ENCODE assay signal across 15 cellular contexts in the genomic region with DNA sequence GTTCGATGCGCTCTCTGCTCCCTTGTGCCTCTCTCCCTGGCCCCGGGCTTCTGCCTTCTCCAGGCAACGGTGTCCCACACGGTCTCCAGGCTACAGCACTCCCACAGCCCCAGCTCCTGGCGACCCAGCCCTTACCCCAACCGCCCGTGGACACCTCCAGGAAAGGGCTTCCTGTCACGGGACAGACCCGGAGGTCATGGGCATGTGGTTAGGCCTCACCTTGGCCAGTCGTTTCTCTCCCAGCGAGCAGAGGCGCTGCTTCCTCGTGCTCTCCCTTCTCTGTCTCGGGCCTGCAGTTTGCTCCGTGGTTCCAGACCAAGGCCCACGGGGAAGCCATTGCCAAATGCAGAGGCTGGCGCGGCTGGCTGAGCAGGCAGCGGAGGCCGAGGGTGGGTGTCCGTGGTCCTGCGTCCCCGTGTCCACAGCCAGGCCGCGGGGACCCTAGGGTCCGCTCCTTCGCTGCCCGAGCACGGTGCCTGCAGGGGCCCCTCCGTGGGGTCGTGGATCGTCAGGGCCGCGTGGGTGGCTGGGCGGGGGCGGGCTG.
A peak's percentile ranks its signal among the peaks of the same experiment; 100 is the strongest.
DNase-seq lines count a peak whose midpoint lies in the region; ATAC-seq and TF ChIP-seq lines count a peak whose summit lies in the region.
"Had no signal": no experiment of that assay in that cellular context is flagged by ENCODE, and none has a peak within 500 bp of the region (broad histone marks: within the 10 kb centered on the region; RNA-seq: fewer than 3 reads in every experiment).

No MANE protein-coding gene starts in this region.

- TF ChIP-seq CTCF in hepatocyte (IDR thresholded peaks at IDR 0.05; ENCODE audit: poor library complexity), result no peak
- no peak for TF ChIP-seq CTCF in thoracic aorta (IDR thresholded peaks at IDR 0.05)

- H3K36me3 ChIP-seq in hepatocyte (replicated peaks; ENCODE audit: insufficient read depth, low read depth) (no peaks in the 10 kb centered on the region), thoracic aorta (no peaks in the 10 kb centered on the region)
- H3K36me3 ChIP-seq: BE2C, sigmoid colon had no signal

- H3K79me2 ChIP-seq in hepatocyte, result no peaks in the 10 kb centered on the region

- H3K36me3 Mint-ChIP-seq in activated naive CD8-positive, alpha-beta T cell treated with anti-CD3 and anti-CD28 coated beads, Interleukin-2, amount 50 U/mL, for 24 hours (ENCODE audit: low read depth), result no peaks in the 10 kb centered on the region
- peaks cover 2% of the 10 kb centered on the region for H3K36me3 Mint-ChIP-seq in activated naive CD8-positive, alpha-beta T cell treated with anti-CD3 and anti-CD28 coated beads for 36 hours
- H3K36me3 Mint-ChIP-seq in T-cell, result no peaks in the 10 kb centered on the region

- H2AFZ ChIP-seq in hepatocyte, result no peak overlapping the region

- 95% methylated on average over 25 of the region's 37 CpGs for WGBS in hepatocyte (ENCODE audit: low lambda C conversion rate, missing lambda C conversion rate)

- H4K20me1 ChIP-seq in hepatocyte (ENCODE audit: insufficient read depth, poor library complexity, severe bottlenecking), result no peaks in the 10 kb centered on the region

- POLR2A ChIA-PET in T-cell (lab: Charles Lee), result interaction anchor here in 1 of 2 donors (0.6 kb wide), 1 partner anchor 165 kb away, joined by 6 read pairs; no protein-coding TSS in a partner anchor

- no peak overlapping the region for H3K27ac Mint-ChIP-seq in activated naive CD8-positive, alpha-beta T cell treated with anti-CD3 and anti-CD28 coated beads, Interleukin-2, amount 50 U/mL, for 24 hours
- H3K27ac Mint-ChIP-seq in activated naive CD8-positive, alpha-beta T cell treated with anti-CD3 and anti-CD28 coated beads for 36 hours, result no peak overlapping the region
- H3K27ac Mint-ChIP-seq in T-cell, result no peak overlapping the region

- no peaks in the 10 kb centered on the region for H3K9me2 ChIP-seq in hepatocyte (replicated peaks; ENCODE audit: insufficient read depth)

- H3K4me1 Mint-ChIP-seq in activated naive CD8-positive, alpha-beta T cell treated with anti-CD3 and anti-CD28 coated beads, Interleukin-2, amount 50 U/mL, for 24 hours, result peaks cover 34% of the 10 kb centered on the region
- peaks cover 34% of the 10 kb centered on the region for H3K4me1 Mint-ChIP-seq in activated naive CD8-positive, alpha-beta T cell treated with anti-CD3 and anti-CD28 coated beads for 36 hours
- peaks cover 11 to 32% (median 24%) of the 10 kb centered on the region in 3 donors for H3K4me1 Mint-ChIP-seq in T-cell

- CTCF ChIA-PET in T-cell (lab: Charles Lee), result interaction anchor here (0.6 to 2.2 kb wide), 7 partner anchors 8 to 196 kb away, joined by 3 to 15 read pairs (median 4); no protein-coding TSS in a partner anchor

- no peak for ATAC-seq in activated naive CD8-positive, alpha-beta T cell treated with anti-CD3 and anti-CD28 coated beads, Interleukin-2, amount 50 U/mL, for 24 hours
- no peak for ATAC-seq in T-cell (replicated peaks in 1 of 4)
- ATAC-seq in thoracic aorta (ENCODE audit: insufficient number of reproducible peaks, low FRiP score, low read depth), result no peak
- no peak for ATAC-seq in SK-N-SH treated with all-trans-retinoic acid at 6 μM for 48 hours
- ATAC-seq in HG03196 (IDR thresholded peaks at IDR 0.05; ENCODE audit: unreplicated experiment), result no peak
- no peak for ATAC-seq in GM18867 (IDR thresholded peaks at IDR 0.05; ENCODE audit: unreplicated experiment)

- H3K4me2 ChIP-seq in hepatocyte, result peak overlapping the region; percentile 83

- no peak overlapping the region for H3K27ac ChIP-seq in hepatocyte
- no peak overlapping the region for H3K27ac ChIP-seq in thoracic aorta
- H3K27ac ChIP-seq: sigmoid colon had no signal

- H3K27me3 Mint-ChIP-seq in activated naive CD8-positive, alpha-beta T cell treated with anti-CD3 and anti-CD28 coated beads, Interleukin-2, amount 50 U/mL, for 24 hours, result peaks cover 16% of the 10 kb centered on the region
- H3K27me3 Mint-ChIP-seq in activated naive CD8-positive, alpha-beta T cell treated with anti-CD3 and anti-CD28 coated beads for 36 hours, result peaks cover 18% of the 10 kb centered on the region
- H3K27me3 Mint-ChIP-seq in T-cell, result peaks cover 0 to 3% of the 10 kb centered on the region in 2 donors

- no peaks in the 10 kb centered on the region for H3K9me3 Mint-ChIP-seq in activated naive CD8-positive, alpha-beta T cell treated with anti-CD3 and anti-CD28 coated beads, Interleukin-2, amount 50 U/mL, for 24 hours
- peaks cover 5% of the 10 kb centered on the region for H3K9me3 Mint-ChIP-seq in activated naive CD8-positive, alpha-beta T cell treated with anti-CD3 and anti-CD28 coated beads for 36 hours
- H3K9me3 Mint-ChIP-seq in T-cell, result no peaks in the 10 kb centered on the region

- H3K4me3 Mint-ChIP-seq in activated naive CD8-positive, alpha-beta T cell treated with anti-CD3 and anti-CD28 coated beads, Interleukin-2, amount 50 U/mL, for 24 hours, result peak overlapping the region; percentile 65
- H3K4me3 Mint-ChIP-seq in activated naive CD8-positive, alpha-beta T cell treated with anti-CD3 and anti-CD28 coated beads for 36 hours, result no peak overlapping the region
- H3K4me3 Mint-ChIP-seq in T-cell, result peak overlapping the region in 2 of 3 donors; percentile 6 to 96

- H3K9me3 ChIP-seq in hepatocyte (ENCODE audit: low read depth), result no peaks in the 10 kb centered on the region
- no peaks in the 10 kb centered on the region for H3K9me3 ChIP-seq in thoracic aorta
- H3K9me3 ChIP-seq: BE2C, sigmoid colon had no signal

- H3K4me1 ChIP-seq in hepatocyte (ENCODE audit: insufficient read depth) (no peaks in the 10 kb centered on the region), thoracic aorta (ENCODE audit: control insufficient read depth in 1 of 2, low read depth in 2 of 2) (peaks cover 3 to 6% of the 10 kb centered on the region in 2 donors)
- H3K4me1 ChIP-seq: A549, BE2C had no signal

- H3K4me3 ChIP-seq in hepatocyte (no peak overlapping the region), thoracic aorta (peak overlapping the region; percentile 77)

- H3K27me3 ChIP-seq in hepatocyte (no peaks in the 10 kb centered on the region), thoracic aorta (replicated peaks; ENCODE audit: insufficient read depth) (no peaks in the 10 kb centered on the region)
- H3K27me3 ChIP-seq: BE2C, sigmoid colon had no signal

- DNase-seq in activated naive CD8-positive, alpha-beta T cell treated with anti-CD3 and anti-CD28 coated beads, Interleukin-2, amount 50 U/mL, for 24 hours, result no peak
- no peak for DNase-seq in activated naive CD8-positive, alpha-beta T cell treated with anti-CD3 and anti-CD28 coated beads for 36 hours
- DNase-seq in T-cell, result no peak
- DNase-seq in hepatocyte (ENCODE audit: low spot score), result no peak
- no peak for DNase-seq in thoracic aorta (ENCODE audit: low spot score)
- DNase-seq: amniotic stem cell, BE2C, NCI-H1105, NCI-H1930, NCI-H748 treated with DMSO at 0.1 percent for 48 hours, sigmoid colon had no signal

TF ChIP-seq in SK-N-SH treated with all-trans-retinoic acid at 6 μM for 48 hours, 23 proteins besides CTCF, POLR2A, EP300 and RAD21 (continues in another document):
- TF ChIP-seq TOX (CRISPR knock-in tag; IDR thresholded peaks at IDR 0.05; ENCODE audit: borderline replicate concordance) (no peak), SNAI2 (CRISPR knock-in tag; IDR thresholded peaks at IDR 0.05) (no peak), ARNTL (CRISPR knock-in tag; IDR thresholded peaks at IDR 0.05; ENCODE audit: borderline replicate concordance, low read depth) (no peak), OSR1 (CRISPR knock-in tag; IDR thresholded peaks at IDR 0.05) (no peak), CSRNP3 (CRISPR knock-in tag; IDR thresholded peaks at IDR 0.05) (no peak), ZNF8 (CRISPR knock-in tag; IDR thresholded peaks at IDR 0.05) (no peak), TSHZ2 (CRISPR knock-in tag; IDR thresholded peaks at IDR 0.05) (no peak), ZNF70 (CRISPR knock-in tag; IDR thresholded peaks at IDR 0.05) (no peak), PPARA (CRISPR knock-in tag; IDR thresholded peaks at IDR 0.05; ENCODE audit: borderline replicate concordance) (no peak), ZFP30 (CRISPR knock-in tag; IDR thresholded peaks at IDR 0.05) (no peak), ZC3H10 (CRISPR knock-in tag; IDR thresholded peaks at IDR 0.05) (no peak), BACH2 (CRISPR knock-in tag; IDR thresholded peaks at IDR 0.05; ENCODE audit: borderline replicate concordance) (no peak), RARB (CRISPR knock-in tag; IDR thresholded peaks at IDR 0.05) (no peak)
